In the genomic region with DNA sequence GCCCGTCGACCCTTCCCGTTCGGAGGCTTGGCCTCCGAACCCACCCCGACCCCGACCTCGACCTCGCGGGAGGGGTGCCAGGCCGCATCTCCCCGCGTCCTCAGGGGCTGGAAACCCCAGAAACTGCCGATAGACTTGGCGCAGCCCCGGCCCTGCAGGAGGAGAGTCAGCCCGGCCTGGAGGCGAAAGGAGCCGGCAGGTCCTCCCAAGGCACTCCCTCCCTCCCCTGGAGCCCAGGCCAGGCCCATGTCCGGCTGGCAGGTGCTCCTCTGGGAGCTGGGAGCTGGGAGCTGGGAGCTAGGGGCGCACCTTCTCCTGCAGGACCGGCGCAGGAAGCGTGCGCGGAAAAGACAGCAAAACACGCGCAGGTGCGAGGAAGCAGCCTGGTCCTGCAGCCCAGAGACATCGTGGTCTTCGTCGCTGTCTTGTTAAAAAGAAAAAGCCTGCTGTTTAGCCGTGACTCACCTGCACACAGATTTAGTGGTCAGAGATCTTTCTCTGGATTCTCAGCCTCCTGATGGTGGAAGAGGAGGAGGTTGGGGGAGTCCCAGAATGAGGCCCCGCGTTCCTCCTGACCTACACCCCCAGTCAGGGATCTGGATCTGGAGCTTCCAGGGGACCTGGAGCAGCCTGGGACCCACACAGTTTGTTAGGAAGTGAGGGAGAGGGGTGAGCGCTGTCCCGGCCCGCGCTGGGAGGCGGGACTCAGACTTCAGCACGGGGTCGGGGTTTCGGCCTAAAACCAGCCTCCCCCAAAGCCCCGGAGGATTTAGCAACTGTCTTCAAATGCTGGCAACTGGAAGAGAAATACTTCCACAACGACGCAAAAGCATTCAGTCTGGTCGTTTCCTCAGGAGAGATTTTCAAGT, we compare ENCODE assay signal across 1 cellular context.
TF ChIP-seq lines count a peak whose summit lies in the region.

No MANE protein-coding gene starts in this region.

TF ChIP-seq in HepG2, 621 proteins besides CTCF, POLR2A, EP300 and RAD21 (continued from another document and continues in another):
- TF ChIP-seq, protein P1, sequence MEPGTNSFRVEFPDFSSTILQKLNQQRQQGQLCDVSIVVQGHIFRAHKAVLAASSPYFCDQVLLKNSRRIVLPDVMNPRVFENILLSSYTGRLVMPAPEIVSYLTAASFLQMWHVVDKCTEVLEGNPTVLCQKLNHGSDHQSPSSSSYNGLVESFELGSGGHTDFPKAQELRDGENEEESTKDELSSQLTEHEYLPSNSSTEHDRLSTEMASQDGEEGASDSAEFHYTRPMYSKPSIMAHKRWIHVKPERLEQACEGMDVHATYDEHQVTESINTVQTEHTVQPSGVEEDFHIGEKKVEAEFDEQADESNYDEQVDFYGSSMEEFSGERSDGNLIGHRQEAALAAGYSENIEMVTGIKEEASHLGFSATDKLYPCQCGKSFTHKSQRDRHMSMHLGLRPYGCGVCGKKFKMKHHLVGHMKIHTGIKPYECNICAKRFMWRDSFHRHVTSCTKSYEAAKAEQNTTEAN (CRISPR knock-in tag; conservative IDR thresholded peaks at IDR 0.05) = no peak
- TF ChIP-seq EED (CRISPR knock-in tag; IDR thresholded peaks at IDR 0.05) (no peak; the same call in 1 of the 2 replicates), ZNF777 (CRISPR knock-in tag; IDR thresholded peaks at IDR 0.05) (0 out of 2 replicates have a peak, but pooled peaks have one; percentile 5), ZNF605 (CRISPR knock-in tag; IDR thresholded peaks at IDR 0.05) (no peak), HES4 (CRISPR knock-in tag; IDR thresholded peaks at IDR 0.05; ENCODE audit: borderline replicate concordance) (0 out of 2 replicates have a peak, but pooled peaks have one; percentile 41), FOXO1 (CRISPR knock-in tag; IDR thresholded peaks at IDR 0.05) (no peak), ZMYM4 (CRISPR knock-in tag; IDR thresholded peaks at IDR 0.05) (0 out of 2 replicates have a peak, but pooled peaks have one; percentile 23), ATAD3A (CRISPR knock-in tag; IDR thresholded peaks at IDR 0.05) (no peak), SMAD1 (CRISPR knock-in tag; IDR thresholded peaks at IDR 0.05; ENCODE audit: borderline replicate concordance, low read depth) (no peak), CEBPG (CRISPR knock-in tag; IDR thresholded peaks at IDR 0.05) (no peak), NR1H2 (CRISPR knock-in tag; IDR thresholded peaks at IDR 0.05; ENCODE audit: borderline replicate concordance, low read depth) (no peak), NFKBIZ (CRISPR knock-in tag; IDR thresholded peaks at IDR 0.05) (no peak), SYNCRIP (IDR thresholded peaks at IDR 0.05; ENCODE audit: insufficient read depth, low read depth, low read length) (no peak), ARNT2 (CRISPR knock-in tag; IDR thresholded peaks at IDR 0.05; ENCODE audit: low read depth) (no peak), ZSCAN21 (CRISPR knock-in tag; IDR thresholded peaks at IDR 0.05; ENCODE audit: borderline replicate concordance) (no peak), ARNTL (CRISPR knock-in tag; IDR thresholded peaks at IDR 0.05) (no peak), HNF4G (IDR thresholded peaks at IDR 0.05; ENCODE audit: borderline replicate concordance, low read depth, low read length) (no peak), HNF4G (CRISPR knock-in tag; IDR thresholded peaks at IDR 0.05; ENCODE audit: borderline replicate concordance, low read depth) (no peak), GABPB1 (CRISPR knock-in tag; IDR thresholded peaks at IDR 0.05) (peak; percentile 36; the same call in 1 of the 2 replicates), ZNF468 (CRISPR knock-in tag; IDR thresholded peaks at IDR 0.05) (no peak), PHF21A (CRISPR knock-in tag; IDR thresholded peaks at IDR 0.05) (0 out of 2 replicates have a peak, but pooled peaks have one; percentile 12), ZSCAN22 (CRISPR knock-in tag; IDR thresholded peaks at IDR 0.05) (no peak), PHF8 (CRISPR knock-in tag; IDR thresholded peaks at IDR 0.05) (peak; percentile 56; the same call in 1 of the 2 replicates), NCOA5 (CRISPR knock-in tag; IDR thresholded peaks at IDR 0.05) (no peak), SKI (IDR thresholded peaks at IDR 0.05; ENCODE audit: partially characterized antibody) (peak; percentile 1), BCL6 (CRISPR knock-in tag; IDR thresholded peaks at IDR 0.05) (peak; percentile 33; the same call in 1 of the 2 replicates), NR2F1 (CRISPR knock-in tag; IDR thresholded peaks at IDR 0.05) (no peak), ZNF652 (CRISPR knock-in tag; IDR thresholded peaks at IDR 0.05; ENCODE audit: borderline replicate concordance, low read depth) (no peak), CREM (IDR thresholded peaks at IDR 0.05) (no peak), CREM (CRISPR knock-in tag; IDR thresholded peaks at IDR 0.05) (no peak), ZNF607 (CRISPR knock-in tag; IDR thresholded peaks at IDR 0.05; ENCODE audit: borderline replicate concordance) (peak; percentile 65; the same call in 1 of the 2 replicates), AGO1 (IDR thresholded peaks at IDR 0.05; ENCODE audit: low read depth, low read length, poor library complexity, severe bottlenecking) (no peak)
- TF ChIP-seq, protein P2, sequence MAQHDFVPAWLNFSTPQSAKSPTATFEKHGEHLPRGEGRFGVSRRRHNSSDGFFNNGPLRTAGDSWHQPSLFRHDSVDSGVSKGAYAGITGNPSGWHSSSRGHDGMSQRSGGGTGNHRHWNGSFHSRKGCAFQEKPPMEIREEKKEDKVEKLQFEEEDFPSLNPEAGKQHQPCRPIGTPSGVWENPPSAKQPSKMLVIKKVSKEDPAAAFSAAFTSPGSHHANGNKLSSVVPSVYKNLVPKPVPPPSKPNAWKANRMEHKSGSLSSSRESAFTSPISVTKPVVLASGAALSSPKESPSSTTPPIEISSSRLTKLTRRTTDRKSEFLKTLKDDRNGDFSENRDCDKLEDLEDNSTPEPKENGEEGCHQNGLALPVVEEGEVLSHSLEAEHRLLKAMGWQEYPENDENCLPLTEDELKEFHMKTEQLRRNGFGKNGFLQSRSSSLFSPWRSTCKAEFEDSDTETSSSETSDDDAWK (CRISPR knock-in tag; IDR thresholded peaks at IDR 0.05) = no peak
- TF ChIP-seq, protein P3, sequence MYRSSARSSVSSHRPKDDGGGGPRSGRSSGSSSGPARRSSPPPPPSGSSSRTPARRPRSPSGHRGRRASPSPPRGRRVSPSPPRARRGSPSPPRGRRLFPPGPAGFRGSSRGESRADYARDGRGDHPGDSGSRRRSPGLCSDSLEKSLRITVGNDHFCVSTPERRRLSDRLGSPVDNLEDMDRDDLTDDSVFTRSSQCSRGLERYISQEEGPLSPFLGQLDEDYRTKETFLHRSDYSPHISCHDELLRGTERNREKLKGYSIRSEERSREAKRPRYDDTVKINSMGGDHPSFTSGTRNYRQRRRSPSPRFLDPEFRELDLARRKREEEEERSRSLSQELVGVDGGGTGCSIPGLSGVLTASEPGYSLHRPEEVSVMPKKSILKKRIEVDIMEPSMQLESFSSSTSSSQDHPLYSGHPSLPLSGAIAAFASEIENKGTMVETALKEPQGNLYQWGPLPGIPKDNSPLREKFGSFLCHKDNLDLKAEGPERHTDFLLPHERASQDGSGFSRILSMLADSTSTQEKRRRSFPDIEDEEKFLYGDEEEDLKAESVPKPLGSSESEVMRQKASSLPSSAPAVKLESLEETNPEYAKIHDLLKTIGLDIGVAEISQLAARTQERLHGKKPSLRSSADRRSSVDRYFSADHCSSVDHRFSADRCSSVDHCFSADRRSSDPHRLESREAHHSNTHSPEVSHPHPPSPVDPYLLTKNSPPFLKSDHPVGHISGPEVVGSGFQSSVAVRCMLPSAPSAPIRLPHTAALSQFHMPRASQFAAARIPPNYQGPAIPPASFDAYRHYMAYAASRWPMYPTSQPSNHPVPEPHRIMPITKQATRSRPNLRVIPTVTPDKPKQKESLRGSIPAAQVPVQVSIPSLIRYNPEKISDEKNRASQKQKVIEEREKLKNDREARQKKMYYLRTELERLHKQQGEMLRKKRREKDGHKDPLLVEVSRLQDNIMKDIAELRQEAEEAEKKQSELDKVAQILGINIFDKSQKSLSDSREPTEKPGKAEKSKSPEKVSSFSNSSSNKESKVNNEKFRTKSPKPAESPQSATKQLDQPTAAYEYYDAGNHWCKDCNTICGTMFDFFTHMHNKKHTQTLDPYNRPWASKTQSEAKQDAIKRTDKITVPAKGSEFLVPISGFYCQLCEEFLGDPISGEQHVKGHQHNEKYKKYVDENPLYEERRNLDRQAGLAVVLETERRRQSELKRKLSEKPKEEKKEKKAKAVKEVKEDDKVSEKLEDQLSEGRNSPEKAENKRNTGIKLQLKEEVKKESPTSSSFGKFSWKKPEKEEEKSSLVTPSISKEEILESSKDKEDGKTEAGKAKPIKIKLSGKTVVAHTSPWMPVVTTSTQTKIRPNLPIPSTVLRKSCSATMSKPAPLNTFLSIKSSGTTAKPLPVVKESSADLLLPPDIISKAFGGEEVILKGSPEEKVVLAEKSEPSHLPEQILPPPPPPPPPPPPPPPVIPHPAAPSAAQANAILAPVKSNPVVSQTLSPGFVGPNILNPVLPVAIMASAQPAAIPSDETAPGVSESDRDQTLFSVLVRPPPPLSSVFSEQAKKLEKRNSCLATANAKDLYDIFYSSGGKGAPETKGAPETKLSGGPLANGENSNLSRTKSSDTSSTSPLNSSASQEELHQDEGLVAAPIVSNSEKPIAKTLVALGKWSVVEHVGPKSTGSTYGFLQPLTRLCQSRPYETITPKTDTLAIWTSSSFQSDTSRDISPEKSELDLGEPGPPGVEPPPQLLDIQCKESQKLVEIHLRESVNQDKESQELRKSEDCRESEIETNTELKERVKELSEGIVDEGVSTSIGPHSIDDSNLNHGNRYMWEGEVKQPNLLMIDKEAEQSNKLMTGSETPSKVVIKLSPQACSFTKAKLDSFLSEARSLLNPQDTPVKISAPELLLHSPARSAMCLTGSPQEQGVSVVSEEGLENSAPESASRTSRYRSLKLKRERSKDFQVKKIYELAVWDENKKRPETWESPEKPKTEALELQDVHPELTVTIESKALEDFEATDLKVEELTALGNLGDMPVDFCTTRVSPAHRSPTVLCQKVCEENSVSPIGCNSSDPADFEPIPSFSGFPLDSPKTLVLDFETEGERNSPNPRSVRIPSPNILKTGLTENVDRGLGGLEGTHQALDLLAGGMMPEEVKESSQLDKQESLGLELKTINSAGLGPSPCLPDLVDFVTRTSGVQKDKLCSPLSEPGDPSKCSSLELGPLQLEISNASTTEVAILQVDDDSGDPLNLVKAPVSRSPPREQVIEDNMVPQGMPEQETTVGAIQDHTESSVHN (CRISPR knock-in tag; IDR thresholded peaks at IDR 0.05) = no peak
- TF ChIP-seq, protein P4, sequence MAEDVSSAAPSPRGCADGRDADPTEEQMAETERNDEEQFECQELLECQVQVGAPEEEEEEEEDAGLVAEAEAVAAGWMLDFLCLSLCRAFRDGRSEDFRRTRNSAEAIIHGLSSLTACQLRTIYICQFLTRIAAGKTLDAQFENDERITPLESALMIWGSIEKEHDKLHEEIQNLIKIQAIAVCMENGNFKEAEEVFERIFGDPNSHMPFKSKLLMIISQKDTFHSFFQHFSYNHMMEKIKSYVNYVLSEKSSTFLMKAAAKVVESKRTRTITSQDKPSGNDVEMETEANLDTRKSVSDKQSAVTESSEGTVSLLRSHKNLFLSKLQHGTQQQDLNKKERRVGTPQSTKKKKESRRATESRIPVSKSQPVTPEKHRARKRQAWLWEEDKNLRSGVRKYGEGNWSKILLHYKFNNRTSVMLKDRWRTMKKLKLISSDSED (CRISPR knock-in tag; IDR thresholded peaks at IDR 0.05) = no peak
- TF ChIP-seq, protein P5, sequence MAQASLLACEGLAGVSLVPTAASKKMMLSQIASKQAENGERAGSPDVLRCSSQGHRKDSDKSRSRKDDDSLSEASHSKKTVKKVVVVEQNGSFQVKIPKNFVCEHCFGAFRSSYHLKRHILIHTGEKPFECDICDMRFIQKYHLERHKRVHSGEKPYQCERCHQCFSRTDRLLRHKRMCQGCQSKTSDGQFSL (CRISPR knock-in tag; IDR thresholded peaks at IDR 0.05) = no peak
- TF ChIP-seq, protein P6, sequence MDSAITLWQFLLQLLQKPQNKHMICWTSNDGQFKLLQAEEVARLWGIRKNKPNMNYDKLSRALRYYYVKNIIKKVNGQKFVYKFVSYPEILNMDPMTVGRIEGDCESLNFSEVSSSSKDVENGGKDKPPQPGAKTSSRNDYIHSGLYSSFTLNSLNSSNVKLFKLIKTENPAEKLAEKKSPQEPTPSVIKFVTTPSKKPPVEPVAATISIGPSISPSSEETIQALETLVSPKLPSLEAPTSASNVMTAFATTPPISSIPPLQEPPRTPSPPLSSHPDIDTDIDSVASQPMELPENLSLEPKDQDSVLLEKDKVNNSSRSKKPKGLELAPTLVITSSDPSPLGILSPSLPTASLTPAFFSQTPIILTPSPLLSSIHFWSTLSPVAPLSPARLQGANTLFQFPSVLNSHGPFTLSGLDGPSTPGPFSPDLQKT (CRISPR knock-in tag; IDR thresholded peaks at IDR 0.05; ENCODE audit: borderline replicate concordance) = no peak
- TF ChIP-seq, protein P7, sequence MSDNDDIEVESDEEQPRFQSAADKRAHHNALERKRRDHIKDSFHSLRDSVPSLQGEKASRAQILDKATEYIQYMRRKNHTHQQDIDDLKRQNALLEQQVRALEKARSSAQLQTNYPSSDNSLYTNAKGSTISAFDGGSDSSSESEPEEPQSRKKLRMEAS (IDR thresholded peaks at IDR 0.05) = peak; percentile 54; the same call in 1 of the 2 replicates
- TF ChIP-seq, protein P8, sequence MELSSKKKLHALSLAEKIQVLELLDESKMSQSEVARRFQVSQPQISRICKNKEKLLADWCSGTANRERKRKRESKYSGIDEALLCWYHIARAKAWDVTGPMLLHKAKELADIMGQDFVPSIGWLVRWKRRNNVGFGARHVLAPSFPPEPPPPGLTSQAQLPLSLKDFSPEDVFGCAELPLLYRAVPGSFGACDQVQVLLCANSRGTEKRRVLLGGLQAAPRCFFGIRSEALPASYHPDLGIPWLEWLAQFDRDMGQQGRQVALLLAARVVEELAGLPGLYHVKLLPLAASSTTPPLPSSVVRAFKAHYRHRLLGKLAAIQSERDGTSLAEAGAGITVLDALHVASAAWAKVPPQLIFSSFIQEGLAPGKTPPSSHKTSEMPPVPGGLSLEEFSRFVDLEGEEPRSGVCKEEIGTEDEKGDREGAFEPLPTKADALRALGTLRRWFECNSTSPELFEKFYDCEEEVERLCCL (CRISPR knock-in tag; IDR thresholded peaks at IDR 0.05; ENCODE audit: borderline replicate concordance) = no peak
- TF ChIP-seq, protein P9, sequence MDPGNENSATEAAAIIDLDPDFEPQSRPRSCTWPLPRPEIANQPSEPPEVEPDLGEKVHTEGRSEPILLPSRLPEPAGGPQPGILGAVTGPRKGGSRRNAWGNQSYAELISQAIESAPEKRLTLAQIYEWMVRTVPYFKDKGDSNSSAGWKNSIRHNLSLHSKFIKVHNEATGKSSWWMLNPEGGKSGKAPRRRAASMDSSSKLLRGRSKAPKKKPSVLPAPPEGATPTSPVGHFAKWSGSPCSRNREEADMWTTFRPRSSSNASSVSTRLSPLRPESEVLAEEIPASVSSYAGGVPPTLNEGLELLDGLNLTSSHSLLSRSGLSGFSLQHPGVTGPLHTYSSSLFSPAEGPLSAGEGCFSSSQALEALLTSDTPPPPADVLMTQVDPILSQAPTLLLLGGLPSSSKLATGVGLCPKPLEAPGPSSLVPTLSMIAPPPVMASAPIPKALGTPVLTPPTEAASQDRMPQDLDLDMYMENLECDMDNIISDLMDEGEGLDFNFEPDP (CRISPR knock-in tag; conservative IDR thresholded peaks at IDR 0.05) = no peak
